In the genomic region with DNA sequence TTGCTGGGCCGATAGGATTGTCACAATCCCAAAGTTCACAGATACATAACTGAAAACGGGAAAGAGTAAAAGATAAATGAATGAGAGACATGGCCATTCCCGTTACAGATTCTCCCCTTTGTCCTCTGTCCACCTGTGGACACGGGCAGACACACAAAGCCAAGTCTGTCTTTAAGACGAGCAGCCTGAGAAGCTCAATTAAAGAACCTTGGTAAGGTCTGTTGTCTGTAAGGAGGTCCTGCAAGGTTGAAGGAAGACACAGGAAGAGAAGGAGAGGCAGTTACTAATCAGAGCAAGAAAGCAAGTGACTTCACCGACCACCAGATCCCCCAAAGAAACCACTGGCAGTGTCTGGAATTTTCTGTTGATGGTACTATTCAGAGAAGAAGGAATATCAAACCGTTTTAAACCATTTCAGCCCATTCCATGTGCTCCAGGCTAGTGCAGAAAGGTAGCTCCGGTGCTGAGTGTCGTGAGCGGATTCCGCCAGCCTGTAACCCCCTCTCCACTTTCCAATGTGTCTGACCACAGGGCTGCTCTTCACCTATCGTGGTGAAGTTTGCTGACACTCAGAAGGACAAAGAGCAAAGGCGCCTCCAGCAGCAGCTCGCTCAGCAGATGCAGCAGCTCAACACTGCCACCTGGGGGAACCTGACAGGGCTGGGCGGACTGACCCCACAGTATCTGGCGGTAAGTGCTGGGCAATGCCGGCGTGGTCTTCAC, we compare ENCODE assay signal across 8 cellular contexts.
DNase-seq lines count a peak whose midpoint lies in the region; ATAC-seq and TF ChIP-seq lines count a peak whose summit lies in the region.

No MANE protein-coding gene starts in this region.

- H3K4me3 Mint-ChIP-seq in activated CD4-positive, alpha-beta memory T cell treated with anti-CD3 and anti-CD28 coated beads, Interleukin-2, amount 10 ng/mL, durations not matched to agents 7 days and 5 days = no peak overlapping the region
- no peak overlapping the region for H3K4me3 Mint-ChIP-seq in mesothelial cell of epicardium

- DNase-seq in GM12864 (ENCODE audit: low read depth) (peak; percentile 76), HCT116 (ENCODE audit: low read depth, low spot score) (peak; percentile 50), NCI-H1105 treated with DMSO at 0.1 percent for 48 hours (lab: John Stamatoyannopoulos, UW) (peak; percentile 54), ecto neural progenitor cell (ENCODE audit: low spot score) (peak; percentile 90), mesothelial cell of epicardium (ENCODE audit: low spot score in 2 of 2, unreplicated experiment in 2 of 2) (peak; percentile 66 to 84), DMS153 treated with DMSO at 0.1 percent for 48 hours (lab: John Stamatoyannopoulos, UW; ENCODE audit: unreplicated experiment) (no peak)
- peak; percentile 65 for DNase-seq in activated CD4-positive, alpha-beta memory T cell treated with anti-CD3 and anti-CD28 coated beads, Interleukin-2, amount 10 ng/mL, durations not matched to agents 7 days and 5 days
- DNase-seq in stimulated activated CD8-positive, alpha-beta memory T cell treated with anti-CD3 and anti-CD28 coated beads, Interleukin-4, amount 100 ng/mL, for 24 hours (ENCODE audit: low read depth) = peak; percentile 66

- ATAC-seq in HCT116 = peak; percentile 100

- H3K27me3 Mint-ChIP-seq in activated CD4-positive, alpha-beta memory T cell treated with anti-CD3 and anti-CD28 coated beads, Interleukin-2, amount 10 ng/mL, durations not matched to agents 7 days and 5 days = no peaks in the 10 kb centered on the region
- H3K27me3 Mint-ChIP-seq in mesothelial cell of epicardium (ENCODE audit: low read depth) = peaks cover 59% of the 10 kb centered on the region

- H3K36me3 ChIP-seq in HCT116 (ENCODE audit: control insufficient read depth in 1 of 2, insufficient read depth in 2 of 2, low read length in 2 of 2) = no peaks in the 10 kb centered on the region

- no peaks in the 10 kb centered on the region for H3K9me3 ChIP-seq in HCT116 (ENCODE audit: control insufficient read depth in 1 of 2, insufficient read depth in 1 of 2, low read depth in 1 of 2, low read length in 2 of 2)

- TF ChIP-seq POLR2A in HCT116 (IDR thresholded peaks at IDR 0.05; ENCODE audit: borderline replicate concordance, extremely low read depth, insufficient read depth, insufficient read length) = no peak

- no peaks in the 10 kb centered on the region for H3K9me3 Mint-ChIP-seq in activated CD4-positive, alpha-beta memory T cell treated with anti-CD3 and anti-CD28 coated beads, Interleukin-2, amount 10 ng/mL, durations not matched to agents 7 days and 5 days
- H3K9me3 Mint-ChIP-seq in mesothelial cell of epicardium = no peaks in the 10 kb centered on the region

- H3K27ac ChIP-seq in HCT116 (ENCODE audit: low read depth, low read length) = no peak overlapping the region

- CTCF ChIA-PET in HCT116 (lab: Charles Lee) = interaction anchor here (0.7 to 1.8 kb wide), 10 partner anchors 9 to 1927 kb away, joined by 3 to 11 read pairs (median 3); no protein-coding TSS in a partner anchor
- CTCF ChIA-PET in activated CD4-positive, alpha-beta memory T cell treated with anti-CD3 and anti-CD28 coated beads, Interleukin-2, amount 10 ng/mL, durations not matched to agents 7 days and 5 days (lab: Charles Lee) = interaction anchor here (0.5 to 2.1 kb wide), 13 partner anchors 8 to 276 kb away, joined by 3 to 6 read pairs (median 3); no protein-coding TSS in a partner anchor

- no peak overlapping the region for H3K4me2 ChIP-seq in HCT116 (ENCODE audit: low read length)

- H3K4me1 Mint-ChIP-seq in activated CD4-positive, alpha-beta memory T cell treated with anti-CD3 and anti-CD28 coated beads, Interleukin-2, amount 10 ng/mL, durations not matched to agents 7 days and 5 days = peaks cover 56% of the 10 kb centered on the region
- H3K4me1 Mint-ChIP-seq in mesothelial cell of epicardium = peaks cover 15% of the 10 kb centered on the region

- TF ChIP-seq RAD21 in HCT116 (IDR thresholded peaks at IDR 0.05; ENCODE audit: low read depth) = peak; percentile 72

- TF ChIP-seq CTCF in GM12864 (IDR thresholded peaks at IDR 0.05; ENCODE audit: low read depth, low read length, missing control alignments) = peak; percentile 98
- peak; percentile 31 to 96 (median 90); a peak in 5 of 6 replicates for TF ChIP-seq CTCF in HCT116 (IDR thresholded peaks at IDR 0.05 in 2 of 3, conservative IDR thresholded peaks at IDR 0.05 in 1 of 3; ENCODE audit: borderline replicate concordance in 1 of 3, insufficient read depth in 1 of 3, low read depth in 2 of 3, low read length in 2 of 3)
- TF ChIP-seq CTCF in mesothelial cell of epicardium (IDR thresholded peaks at IDR 0.05; ENCODE audit: unreplicated experiment) = peak; percentile 87

- no peaks in the 10 kb centered on the region for H4K20me1 ChIP-seq in HCT116 (ENCODE audit: insufficient read depth)

- no peak overlapping the region for H2AFZ ChIP-seq in HCT116 (ENCODE audit: low read depth, low read length, poor library complexity, severe bottlenecking)

- no peak overlapping the region for H3K9ac ChIP-seq in HCT116 (ENCODE audit: low read length)

- POLR2A ChIA-PET in HCT116 (lab: Charles Lee) = interaction anchor here (1.0 kb wide), 1 partner anchor 10 kb away, joined by 3 read pairs; no protein-coding TSS in a partner anchor
- POLR2A ChIA-PET in activated CD4-positive, alpha-beta memory T cell treated with anti-CD3 and anti-CD28 coated beads, Interleukin-2, amount 10 ng/mL, durations not matched to agents 7 days and 5 days (lab: Charles Lee) = interaction anchor here (1.1 to 2.8 kb wide), 7 partner anchors 8 to 106 kb away, joined by 3 to 6 read pairs (median 6); no protein-coding TSS in a partner anchor

- H3K4me3 ChIP-seq in GM12864 (ENCODE audit: low read depth, low read length) (no peak overlapping the region), HCT116 (replicated peaks in 1 of 2; ENCODE audit: low read depth in 1 of 2, low read length in 2 of 2) (no peak overlapping the region)

- BruUV-seq in HCT116 (replicated peaks; lab: Mats Ljungman, UMichigan) = no TSS peak

- no peaks in the 10 kb centered on the region for H3K9me2 ChIP-seq in HCT116 (ENCODE audit: insufficient read depth)

- H3K79me2 ChIP-seq in HCT116 (ENCODE audit: insufficient read depth, low read length) = no peaks in the 10 kb centered on the region

- RAD21 ChIA-PET in HCT116 (lab: Charles Lee; ENCODE audit: low non-redundant PET in 1 of 2, low total read pairs in 2 of 2, uncharacterized antibody in 2 of 2, unreplicated experiment in 2 of 2) = no interaction called here

- intact Hi-C loops in HCT116 (cut with micrococcal nuclease) = loop anchor here (1.0 to 2.0 kb wide), 2 partner anchors 203 to 1939 kb away; no protein-coding TSS in a partner anchor

- peaks cover 7% of the 10 kb centered on the region; the same call in 1 of the 2 replicates for H3K27me3 ChIP-seq in HCT116 (ENCODE audit: insufficient read depth, low read length)

- peaks cover 96% of the 10 kb centered on the region for H3K36me3 Mint-ChIP-seq in activated CD4-positive, alpha-beta memory T cell treated with anti-CD3 and anti-CD28 coated beads, Interleukin-2, amount 10 ng/mL, durations not matched to agents 7 days and 5 days (ENCODE audit: low read depth)
- H3K36me3 Mint-ChIP-seq in mesothelial cell of epicardium = no peaks in the 10 kb centered on the region

- peak overlapping the region; percentile 44 for H3K27ac Mint-ChIP-seq in activated CD4-positive, alpha-beta memory T cell treated with anti-CD3 and anti-CD28 coated beads, Interleukin-2, amount 10 ng/mL, durations not matched to agents 7 days and 5 days
- no peak overlapping the region for H3K27ac Mint-ChIP-seq in mesothelial cell of epicardium

- 0 out of 4 replicates have a peak, but pooled peaks cover 0 to 4% of the 10 kb centered on the region in 2 experiments for H3K4me1 ChIP-seq in HCT116 (ENCODE audit: control insufficient read depth in 1 of 2, insufficient read depth in 2 of 2, low read length in 2 of 2)

TF ChIP-seq in HCT116, 20 proteins besides CTCF, POLR2A, EP300 and RAD21:
- TF ChIP-seq, protein P1, sequence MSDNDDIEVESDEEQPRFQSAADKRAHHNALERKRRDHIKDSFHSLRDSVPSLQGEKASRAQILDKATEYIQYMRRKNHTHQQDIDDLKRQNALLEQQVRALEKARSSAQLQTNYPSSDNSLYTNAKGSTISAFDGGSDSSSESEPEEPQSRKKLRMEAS (IDR thresholded peaks at IDR 0.05) = no peak
- TF ChIP-seq ELF1 (IDR thresholded peaks at IDR 0.05; ENCODE audit: borderline replicate concordance, low read depth) = no peak
TF ChIP-seq in HCT116: peak in this region for 0.
